In the genomic region with DNA sequence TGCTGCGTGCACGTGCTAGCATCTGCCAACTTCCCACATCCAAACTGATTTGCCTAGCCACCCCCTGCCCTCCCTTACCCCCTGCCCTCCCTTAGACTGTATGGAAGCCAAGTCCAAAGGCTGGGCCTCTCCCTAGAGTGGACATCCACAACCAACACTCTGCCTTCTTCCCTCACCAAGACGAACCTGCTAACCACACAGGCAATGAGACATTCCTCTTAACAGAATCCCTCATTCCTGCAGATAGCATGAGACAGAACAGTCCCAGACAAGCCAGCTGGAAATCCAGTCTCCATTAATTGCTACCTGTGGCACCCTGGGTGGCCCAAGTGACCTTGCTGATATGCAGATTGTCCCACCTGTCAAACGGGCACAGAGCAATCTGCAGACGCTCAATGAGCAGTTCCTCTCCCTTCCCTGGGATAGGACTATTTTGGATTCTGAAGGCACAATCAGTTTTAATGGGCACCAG, we compare ENCODE assay signal across 1 cellular context.
TF ChIP-seq lines count a peak whose summit lies in the region.

No MANE protein-coding gene starts in this region.

TF ChIP-seq in GM23338, 12 proteins besides CTCF, POLR2A, EP300 and RAD21 (continued from another document):
- TF ChIP-seq POLR2AphosphoS5 (IDR thresholded peaks at IDR 0.05; ENCODE audit: low read depth): no peak
